Comparison of ENCODE assay signal across 5 cellular contexts in genomic region chr9:127146841-127147240, GRCh38. TPM values are rescaled to one million over a fixed set of nuclear protein-coding genes. Genes with fewer than 3 reads are reported as not detected.
"Had no signal": no experiment of that assay in that cellular context is flagged by ENCODE, and none has a peak within 500 bp of the region (broad histone marks: within the 10 kb centered on the region; RNA-seq: fewer than 3 reads in every experiment).

No MANE protein-coding gene starts in this region.

RNA-seq across cellular contexts. Expression of gene ANGPTL2, which starts 24.4 kb away (rescaled TPM):
- total RNA-seq: naive thymus-derived CD4-positive, alpha-beta T cell; natural killer cell treated with Interleukin-12 subunit alpha and Interleukin-12 subunit beta and Interleukin-15 and Interleukin-18, amount 100 ng/mL, for 72 hours had no signal
- polyA plus RNA-seq: immature natural killer cell; mammary epithelial cell; naive thymus-derived CD4-positive, alpha-beta T cell; neural cell had no signal
